ENCODE assay signal across 30 cellular contexts in the genomic region with DNA sequence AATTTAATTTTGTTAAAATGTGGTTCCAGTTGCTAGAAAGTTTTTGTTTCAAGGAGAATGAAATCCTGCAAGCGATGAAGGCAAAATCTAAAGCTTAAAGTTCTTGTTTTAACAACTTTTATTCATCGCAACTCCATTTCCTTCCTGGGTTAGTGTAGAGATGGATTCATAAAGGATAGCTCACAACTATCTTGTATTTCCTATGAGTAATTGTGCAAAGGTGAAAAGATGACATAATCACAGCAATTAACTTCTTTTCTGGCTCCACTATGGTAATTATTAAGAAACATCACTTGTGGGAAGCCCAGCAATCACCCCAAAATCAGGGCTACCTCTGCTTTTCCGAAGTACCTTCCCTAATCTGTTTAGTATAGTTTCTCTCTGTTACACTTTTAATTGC.
"Had no signal": no experiment of that assay in that cellular context is flagged by ENCODE, and none has a peak within 500 bp of the region (broad histone marks: within the 10 kb centered on the region; RNA-seq: fewer than 3 reads in every experiment).

No MANE protein-coding gene starts in this region.

- H3K36me3 Mint-ChIP-seq: activated CD8-positive, alpha-beta memory T cell treated with anti-CD3 and anti-CD28 coated beads, Interleukin-2, amount 10 ng/mL, durations not matched to agents 7 days and 5 days; activated naive CD8-positive, alpha-beta T cell treated with anti-CD3 and anti-CD28 coated beads for 36 hours had no signal

- H3K4me3 ChIP-seq: cardiac muscle cell had no signal

- H3K36me3 ChIP-seq: brain microvascular endothelial cell, cardiac muscle cell, WERI-Rb-1 had no signal

- H3K27ac Mint-ChIP-seq: activated CD4-positive, alpha-beta memory T cell treated with anti-CD3 and anti-CD28 coated beads, Interleukin-2, amount 10 ng/mL, durations not matched to agents 7 days and 5 days; activated CD8-positive, alpha-beta memory T cell treated with anti-CD3 and anti-CD28 coated beads, Interleukin-2, amount 10 ng/mL, durations not matched to agents 7 days and 5 days; activated naive CD8-positive, alpha-beta T cell treated with anti-CD3 and anti-CD28 coated beads for 36 hours had no signal

- ATAC-seq: activated CD8-positive, alpha-beta memory T cell treated with anti-CD3 and anti-CD28 coated beads, Interleukin-2, amount 10 ng/mL, durations not matched to agents 7 days and 5 days had no signal

- H3K27ac ChIP-seq: brain microvascular endothelial cell, cardiac muscle cell, KMS-11, WERI-Rb-1 had no signal

- H3K9me3 Mint-ChIP-seq: activated CD4-positive, alpha-beta memory T cell treated with anti-CD3 and anti-CD28 coated beads, Interleukin-2, amount 10 ng/mL, durations not matched to agents 7 days and 5 days; activated naive CD8-positive, alpha-beta T cell treated with anti-CD3 and anti-CD28 coated beads for 36 hours; central memory CD8-positive, alpha-beta T cell had no signal

- H3K4me1 Mint-ChIP-seq: activated CD4-positive, alpha-beta memory T cell treated with anti-CD3 and anti-CD28 coated beads, Interleukin-2, amount 10 ng/mL, durations not matched to agents 7 days and 5 days; activated CD8-positive, alpha-beta memory T cell treated with anti-CD3 and anti-CD28 coated beads, Interleukin-2, amount 10 ng/mL, durations not matched to agents 7 days and 5 days; activated naive CD8-positive, alpha-beta T cell treated with anti-CD3 and anti-CD28 coated beads for 36 hours; central memory CD8-positive, alpha-beta T cell had no signal

- H3K4me3 Mint-ChIP-seq: activated CD4-positive, alpha-beta memory T cell treated with anti-CD3 and anti-CD28 coated beads, Interleukin-2, amount 10 ng/mL, durations not matched to agents 7 days and 5 days; activated CD8-positive, alpha-beta memory T cell treated with anti-CD3 and anti-CD28 coated beads, Interleukin-2, amount 10 ng/mL, durations not matched to agents 7 days and 5 days; activated naive CD8-positive, alpha-beta T cell treated with anti-CD3 and anti-CD28 coated beads for 36 hours; central memory CD8-positive, alpha-beta T cell had no signal

- H3K9ac ChIP-seq: KMS-11 had no signal

- H3K27me3 ChIP-seq: brain microvascular endothelial cell, cardiac muscle cell had no signal

- H3K4me2 ChIP-seq: KMS-11 had no signal

- DNase-seq: activated CD4-positive, alpha-beta memory T cell treated with anti-CD3 and anti-CD28 coated beads, Interleukin-2, amount 10 ng/mL, durations not matched to agents 7 days and 5 days; activated CD4-positive, alpha-beta T cell treated with anti-CD3 and anti-CD28 coated beads for 1 hour; activated CD4-positive, alpha-beta T cell treated with anti-CD3 and anti-CD28 coated beads for 48 hours; activated CD4-positive, CD25-positive, alpha-beta regulatory T cell; activated CD8-positive, alpha-beta memory T cell treated with anti-CD3 and anti-CD28 coated beads for 24 hours; activated CD8-positive, alpha-beta memory T cell treated with anti-CD3 and anti-CD28 coated beads, Interleukin-2, amount 10 ng/mL, durations not matched to agents 7 days and 5 days; activated CD8-positive, alpha-beta memory T cell treated with anti-CD3 and anti-CD28 coated beads, Interleukin-2, amount 50 U/mL, for 48 hours; activated effector memory CD4-positive, alpha-beta T cell treated with anti-CD3 and anti-CD28 coated beads, Interleukin-2, amount 50 U/mL, for 16 hours; activated naive CD4-positive, alpha-beta T cell; activated naive CD4-positive, alpha-beta T cell treated with anti-CD3 and anti-CD28 coated beads, Interleukin-2, amount 50 U/mL, for 16 hours; activated naive CD8-positive, alpha-beta T cell treated with anti-CD3 and anti-CD28 coated beads for 36 hours; activated T-cell treated with anti-CD3 and anti-CD28 coated beads, Interleukin-2, amount 50 U/mL, for 48 hours; amniotic stem cell; aorta; brain microvascular endothelial cell; MM.1S; MV-4-11; NCI-H1092; NCI-H1436 treated with DMSO at 0.1 percent for 48 hours; NCI-H1694 treated with DMSO at 0.1 percent for 48 hours; NCI-H2029; NCI-H345; NCI-H524 treated with DMSO at 0.1 percent for 48 hours; OCI-M1; Right ventricle myocardium superior; T1000; WERI-Rb-1 had no signal
